13 cellular contexts compared by ENCODE assay signal in genomic region chr1:24417681-24418080, GRCh38. TPM values are rescaled to one million over a fixed set of nuclear protein-coding genes. Genes with fewer than 3 reads are reported as not detected.
DNase-seq lines count a peak whose midpoint lies in the region; ATAC-seq, FAIRE-seq and TF ChIP-seq lines count a peak whose summit lies in the region.
"Had no signal": no experiment of that assay in that cellular context is flagged by ENCODE, and none has a peak within 500 bp of the region (broad histone marks: within the 10 kb centered on the region; RNA-seq: fewer than 3 reads in every experiment).

No MANE protein-coding gene starts in this region.

- FAIRE-seq in H54 (lab: Jason Lieb, UNC): no peak
- FAIRE-seq: islet of Langerhans had no signal

- H3K36me3 ChIP-seq in SJSA1: peaks cover 26% of the 10 kb centered on the region
- H3K36me3 ChIP-seq in adrenal gland (replicated peaks in 1 of 2): no peaks in the 10 kb centered on the region

- H3K4me3 Mint-ChIP-seq in activated CD4-positive, alpha-beta T cell treated with anti-CD3 and anti-CD28 coated beads, Interleukin-2, amount 10 ng/mL, durations not matched to agents 24 days and 14 days: peak overlapping the region; percentile 88
- H3K4me3 Mint-ChIP-seq in stimulated activated memory B cell treated with anti-CD40 and anti-IgM and Interleukin-4, amounts not matched to agents 10 μg/mL and 1 μg/mL and 100 μg/mL, for 72 hours: no peak overlapping the region

- DNase-seq in activated CD4-positive, alpha-beta T cell treated with anti-CD3 and anti-CD28 coated beads, Interleukin-2, amount 10 ng/mL, durations not matched to agents 24 days and 14 days: no peak
- DNase-seq in activated CD4-positive, alpha-beta T cell treated with anti-CD3 and anti-CD28 coated beads, Interleukin-2, amount 50 U/mL, for 4 hours: no peak
- DNase-seq in SJSA1 (ENCODE audit: low read depth in 1 of 2, low spot score in 2 of 2): peak; percentile 81 to 87
- no peak for DNase-seq in epithelial cell of prostate (ENCODE audit: low read depth, low spot score)
- no peak for DNase-seq in iPS-NIHi11 (ENCODE audit: low spot score)
- no peak for DNase-seq in H54 (ENCODE audit: insufficient read length, low spot score)
- no peak for DNase-seq in adrenal gland
- DNase-seq: activated CD8-positive, alpha-beta memory T cell treated with anti-CD3 and anti-CD28 coated beads, Interleukin-2, amount 50 U/mL, for 48 hours; NCI-H1417 treated with DMSO at 0.1 percent for 48 hours; psoas muscle; SHP77 treated with DMSO at 0.1 percent for 48 hours had no signal

- H3K27ac ChIP-seq in SJSA1 (peak overlapping the region; percentile 97), epithelial cell of prostate (peak overlapping the region; percentile 98), adrenal gland (no peak overlapping the region)
- H3K27ac ChIP-seq: psoas muscle had no signal

- peak overlapping the region; percentile 61 for H3K27ac Mint-ChIP-seq in activated CD4-positive, alpha-beta T cell treated with anti-CD3 and anti-CD28 coated beads, Interleukin-2, amount 10 ng/mL, durations not matched to agents 24 days and 14 days
- peak overlapping the region; percentile 76 for H3K27ac Mint-ChIP-seq in stimulated activated memory B cell treated with anti-CD40 and anti-IgM and Interleukin-4, amounts not matched to agents 10 μg/mL and 1 μg/mL and 100 μg/mL, for 72 hours

- H3K36me3 Mint-ChIP-seq in activated CD4-positive, alpha-beta T cell treated with anti-CD3 and anti-CD28 coated beads, Interleukin-2, amount 10 ng/mL, durations not matched to agents 24 days and 14 days (ENCODE audit: low read depth): peaks cover 35% of the 10 kb centered on the region
- H3K36me3 Mint-ChIP-seq in stimulated activated memory B cell treated with anti-CD40 and anti-IgM and Interleukin-4, amounts not matched to agents 10 μg/mL and 1 μg/mL and 100 μg/mL, for 72 hours: peaks cover 42% of the 10 kb centered on the region

- H3K27me3 ChIP-seq in SJSA1 (replicated peaks) (no peaks in the 10 kb centered on the region), adrenal gland (no peaks in the 10 kb centered on the region)

- H3K4me1 ChIP-seq in SJSA1 (replicated peaks): peaks cover 47% of the 10 kb centered on the region
- H3K4me1 ChIP-seq in adrenal gland (replicated peaks in 1 of 2): peaks cover 6 to 14% of the 10 kb centered on the region in 2 donors
- H3K4me1 ChIP-seq: psoas muscle had no signal

- TF ChIP-seq POLR2A in H54 (IDR thresholded peaks at IDR 0.05; ENCODE audit: low read depth, low read length) (no peak), adrenal gland (IDR thresholded peaks at IDR 0.05) (no peak)

- no peaks in the 10 kb centered on the region for H3K27me3 Mint-ChIP-seq in activated CD4-positive, alpha-beta T cell treated with anti-CD3 and anti-CD28 coated beads, Interleukin-2, amount 10 ng/mL, durations not matched to agents 24 days and 14 days
- H3K27me3 Mint-ChIP-seq in stimulated activated memory B cell treated with anti-CD40 and anti-IgM and Interleukin-4, amounts not matched to agents 10 μg/mL and 1 μg/mL and 100 μg/mL, for 72 hours: no peaks in the 10 kb centered on the region

- no peaks in the 10 kb centered on the region for H3K9me3 ChIP-seq in SJSA1 (replicated peaks)
- H3K9me3 ChIP-seq in adrenal gland (replicated peaks in 1 of 3): no peaks in the 10 kb centered on the region
- H3K9me3 ChIP-seq: psoas muscle had no signal

- H3K9me3 Mint-ChIP-seq in activated CD4-positive, alpha-beta T cell treated with anti-CD3 and anti-CD28 coated beads, Interleukin-2, amount 10 ng/mL, durations not matched to agents 24 days and 14 days: no peaks in the 10 kb centered on the region
- no peaks in the 10 kb centered on the region for H3K9me3 Mint-ChIP-seq in stimulated activated memory B cell treated with anti-CD40 and anti-IgM and Interleukin-4, amounts not matched to agents 10 μg/mL and 1 μg/mL and 100 μg/mL, for 72 hours

- ATAC-seq in stimulated activated memory B cell treated with anti-CD40 and anti-IgM and Interleukin-4, amounts not matched to agents 10 μg/mL and 1 μg/mL and 100 μg/mL, for 72 hours: no peak
- ATAC-seq: psoas muscle had no signal

- H3K4me3 ChIP-seq in SJSA1 (peak overlapping the region; percentile 12), adrenal gland (no peak overlapping the region)
- H3K4me3 ChIP-seq: psoas muscle had no signal

- H3K4me1 Mint-ChIP-seq in activated CD4-positive, alpha-beta T cell treated with anti-CD3 and anti-CD28 coated beads, Interleukin-2, amount 10 ng/mL, durations not matched to agents 24 days and 14 days: peaks cover 52% of the 10 kb centered on the region
- H3K4me1 Mint-ChIP-seq in stimulated activated memory B cell treated with anti-CD40 and anti-IgM and Interleukin-4, amounts not matched to agents 10 μg/mL and 1 μg/mL and 100 μg/mL, for 72 hours: peaks cover 62% of the 10 kb centered on the region

- no peak for TF ChIP-seq CTCF in adrenal gland (IDR thresholded peaks at IDR 0.05)

- 83 to 92% (median 89%) methylated on average over 1 of the region's 1 CpG for WGBS in adrenal gland, 4 donors

- intact Hi-C loops in activated CD4-positive, alpha-beta T cell treated with anti-CD3 and anti-CD28 coated beads, Interleukin-2, amount 10 ng/mL, durations not matched to agents 24 days and 14 days (cut with micrococcal nuclease): loop anchor here (2.0 to 5.0 kb wide), 3 partner anchors 67 to 225 kb away; partner anchors contain the start of gene SRRM1
- intact Hi-C loops in adrenal gland (cut with DNase I): no loop called here

RNA-seq across cellular contexts. Expression of gene NIPAL3, which starts 2.1 kb away (rescaled TPM):
- total RNA-seq in activated CD4-positive, alpha-beta T cell treated with anti-CD3 and anti-CD28 coated beads, Interleukin-2, amount 10 ng/mL, durations not matched to agents 24 days and 14 days: 25.1 and 26.3 TPM in 2 replicates
- total RNA-seq in SJSA1 (2014; rRNA removed; shearing (Covaris generic)): 25.6 and 44.2 TPM in 2 replicates
- total RNA-seq in adrenal gland: 10 to 100 TPM; 15.6 to 88.4 (median 31.1) TPM
- polyA plus RNA-seq in adrenal gland: 1 to 10 TPM; 5.6 to 9.8 (median 8.8) TPM

RNA-seq across cellular contexts. Expression of gene STPG1, which starts 4.1 kb away (rescaled TPM):
- 3.8 and 5.0 TPM in 2 replicates for total RNA-seq in activated CD4-positive, alpha-beta T cell treated with anti-CD3 and anti-CD28 coated beads, Interleukin-2, amount 10 ng/mL, durations not matched to agents 24 days and 14 days
- total RNA-seq in SJSA1 (2014; rRNA removed; shearing (Covaris generic)): 16.5 and 17.5 TPM in 2 replicates
- 1 to 10 TPM; 2.1 to 8.9 (median 5.7) TPM for total RNA-seq in adrenal gland
- polyA plus RNA-seq in adrenal gland: 1 to 10 TPM; 5.4 to 8.6 (median 7.8) TPM

Comparison
In these comparisons a context has a peak if more than half of its experiments do, and no peak if none do; other contexts are left out.
1. DNase-seq: peak in SJSA1 (2 of 2); none in activated CD4-positive, alpha-beta T cell treated with anti-CD3 and anti-CD28 coated beads, Interleukin-2, amount 10 ng/mL, durations not matched to agents 24 days and 14 days (single experiment), activated CD4-positive, alpha-beta T cell treated with anti-CD3 and anti-CD28 coated beads, Interleukin-2, amount 50 U/mL, for 4 hours (0 of 2), epithelial cell of prostate (single experiment), iPS-NIHi11 (single experiment), H54 (single experiment) and adrenal gland (0 of 7).
2. H3K27ac ChIP-seq: peak in SJSA1 (single experiment) and epithelial cell of prostate (single experiment); none in adrenal gland (0 of 5).